6 cellular contexts compared by ENCODE assay signal in genomic region chr17:29593546-29594440, GRCh38. TPM values are rescaled to one million over a fixed set of nuclear protein-coding genes. Genes with fewer than 3 reads are reported as not detected.
DNase-seq lines count a peak whose midpoint lies in the region; ATAC-seq and TF ChIP-seq lines count a peak whose summit lies in the region.

No MANE protein-coding gene starts in this region.

- H3K4me1 ChIP-seq in lower lobe of right lung, result peaks cover 39% of the 10 kb centered on the region

- intact Hi-C loops in lower lobe of right lung (cut with DNase I), result no loop called here

- peak; percentile 51 for DNase-seq in 8988T
- DNase-seq in HL-60 (ENCODE audit: low read depth in 1 of 2, low spot score in 1 of 2), result peak in 1 of 2 experiments; percentile 38
- peak; percentile 43 for DNase-seq in activated naive CD4-positive, alpha-beta T cell treated with Interleukin-2 at 50 U/mL for 16 hours
- DNase-seq in lower lobe of right lung, result peak; percentile 58
- no peak for DNase-seq in NCI-H774 (lab: John Stamatoyannopoulos, UW)

- ATAC-seq in lower lobe of right lung, result no peak
- ATAC-seq in GM19397 (IDR thresholded peaks at IDR 0.05; ENCODE audit: unreplicated experiment), result no peak

- H3K36me3 ChIP-seq in lower lobe of right lung, result no peaks in the 10 kb centered on the region

- H3K27ac ChIP-seq in HL-60 (replicated peaks) (no peak overlapping the region; the same call in 1 of the 2 replicates), lower lobe of right lung (no peak overlapping the region)

- no peaks in the 10 kb centered on the region for H3K27me3 ChIP-seq in HL-60 (ENCODE audit: insufficient read depth, poor library complexity, severe bottlenecking)
- no peaks in the 10 kb centered on the region for H3K27me3 ChIP-seq in lower lobe of right lung (ENCODE audit: low read depth)

- H3K4me3 ChIP-seq in HL-60 (replicated peaks; ENCODE audit: insufficient read depth, low read length) (peak overlapping the region; percentile 70), lower lobe of right lung (peak overlapping the region; percentile 65)

- H3K9me3 ChIP-seq in lower lobe of right lung, result no peaks in the 10 kb centered on the region

- TF ChIP-seq CTCF in HL-60 (IDR thresholded peaks at IDR 0.05; ENCODE audit: insufficient read depth, low read length) (no peak), lower lobe of right lung (IDR thresholded peaks at IDR 0.05) (peak; percentile 24)

RNA-seq across cellular contexts. Expression of gene ANKRD13B, which starts 0.9 kb away (rescaled TPM):
- 6.6 TPM for total RNA-seq in lower lobe of right lung

RNA-seq across cellular contexts. Expression of gene GIT1, which starts 4.3 kb away (rescaled TPM):
- total RNA-seq in lower lobe of right lung, result 53.1 TPM

RNA-seq across cellular contexts. Expression of gene TP53I13, which starts 25.3 kb away (rescaled TPM):
- total RNA-seq in lower lobe of right lung, result 62.7 TPM

RNA-seq across cellular contexts. Expression of gene ABHD15, which starts 27.0 kb away (rescaled TPM):
- 14.3 TPM for total RNA-seq in lower lobe of right lung

RNA-seq across cellular contexts. Expression of gene CORO6, which starts 28.9 kb away (rescaled TPM):
- 6.6 TPM for total RNA-seq in lower lobe of right lung
